Comparison of ENCODE assay signal across 1 cellular context in the genomic region with DNA sequence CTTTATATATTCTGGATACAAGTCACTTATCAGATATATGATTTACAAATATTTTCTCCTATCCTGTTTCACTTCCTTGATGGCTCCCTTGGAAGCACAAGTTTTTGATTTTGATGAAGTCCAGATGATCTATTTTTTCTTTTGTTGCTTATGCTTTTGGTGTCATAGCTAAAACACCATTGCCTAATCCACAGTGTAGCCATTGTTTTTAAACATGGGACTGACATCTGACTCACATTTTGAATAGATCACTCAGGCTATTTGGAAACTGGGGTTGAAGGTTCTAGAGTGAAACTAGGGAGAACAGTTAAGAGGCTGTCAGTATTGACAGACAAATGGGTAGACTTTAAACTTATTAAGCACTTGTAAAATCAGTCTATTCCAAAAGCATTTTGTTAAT.
TF ChIP-seq lines count a peak whose summit lies in the region.

No MANE protein-coding gene starts in this region.

TF ChIP-seq in SK-N-SH treated with all-trans-retinoic acid at 6 μM for 48 hours, 23 proteins besides CTCF, POLR2A, EP300 and RAD21 (continued from another document):
- TF ChIP-seq, protein P1, sequence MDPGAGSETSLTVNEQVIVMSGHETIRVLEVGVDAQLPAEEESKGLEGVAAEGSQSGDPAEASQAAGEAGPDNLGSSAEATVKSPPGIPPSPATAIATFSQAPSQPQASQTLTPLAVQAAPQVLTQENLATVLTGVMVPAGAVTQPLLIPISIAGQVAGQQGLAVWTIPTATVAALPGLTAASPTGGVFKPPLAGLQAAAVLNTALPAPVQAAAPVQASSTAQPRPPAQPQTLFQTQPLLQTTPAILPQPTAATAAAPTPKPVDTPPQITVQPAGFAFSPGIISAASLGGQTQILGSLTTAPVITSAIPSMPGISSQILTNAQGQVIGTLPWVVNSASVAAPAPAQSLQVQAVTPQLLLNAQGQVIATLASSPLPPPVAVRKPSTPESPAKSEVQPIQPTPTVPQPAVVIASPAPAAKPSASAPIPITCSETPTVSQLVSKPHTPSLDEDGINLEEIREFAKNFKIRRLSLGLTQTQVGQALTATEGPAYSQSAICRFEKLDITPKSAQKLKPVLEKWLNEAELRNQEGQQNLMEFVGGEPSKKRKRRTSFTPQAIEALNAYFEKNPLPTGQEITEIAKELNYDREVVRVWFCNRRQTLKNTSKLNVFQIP (CRISPR knock-in tag; IDR thresholded peaks at IDR 0.05; ENCODE audit: borderline replicate concordance, low read depth): no peak
- TF ChIP-seq, protein P2, sequence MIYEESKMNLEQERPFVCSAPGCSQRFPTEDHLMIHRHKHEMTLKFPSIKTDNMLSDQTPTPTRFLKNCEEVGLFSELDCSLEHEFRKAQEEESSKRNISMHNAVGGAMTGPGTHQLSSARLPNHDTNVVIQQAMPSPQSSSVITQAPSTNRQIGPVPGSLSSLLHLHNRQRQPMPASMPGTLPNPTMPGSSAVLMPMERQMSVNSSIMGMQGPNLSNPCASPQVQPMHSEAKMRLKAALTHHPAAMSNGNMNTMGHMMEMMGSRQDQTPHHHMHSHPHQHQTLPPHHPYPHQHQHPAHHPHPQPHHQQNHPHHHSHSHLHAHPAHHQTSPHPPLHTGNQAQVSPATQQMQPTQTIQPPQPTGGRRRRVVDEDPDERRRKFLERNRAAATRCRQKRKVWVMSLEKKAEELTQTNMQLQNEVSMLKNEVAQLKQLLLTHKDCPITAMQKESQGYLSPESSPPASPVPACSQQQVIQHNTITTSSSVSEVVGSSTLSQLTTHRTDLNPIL (CRISPR knock-in tag; IDR thresholded peaks at IDR 0.05; ENCODE audit: low read depth): no peak
